ENCODE assay signal across 1 cellular context in genomic region chr4:3497554-3498389, GRCh38.
TF ChIP-seq lines count a peak whose summit lies in the region.

No MANE protein-coding gene starts in this region.

TF ChIP-seq in GM12878, 131 proteins besides CTCF, POLR2A, EP300 and RAD21:
- TF ChIP-seq POLR2AphosphoS5 (IDR thresholded peaks at IDR 0.05; ENCODE audit: low read length) (no peak), USF1 (IDR thresholded peaks at IDR 0.05; ENCODE audit: borderline replicate concordance, extremely low read length, insufficient read depth, low read depth, low read length) (no peak), PAX5 (IDR thresholded peaks at IDR 0.05; ENCODE audit: borderline replicate concordance, low read depth, low read length) (no peak), RBBP5 (conservative IDR thresholded peaks at IDR 0.05) (no peak), EGR1 (IDR thresholded peaks at IDR 0.05; ENCODE audit: borderline replicate concordance in 1 of 2, low read depth in 2 of 2, low read length in 2 of 2) (no peak), EED (IDR thresholded peaks at IDR 0.05; ENCODE audit: low read depth) (no peak)
